Comparison of ENCODE assay signal across 8 cellular contexts in genomic region chr4:145557720-145558119, GRCh38.
DNase-seq lines count a peak whose midpoint lies in the region; ATAC-seq lines count a peak whose summit lies in the region.

No MANE protein-coding gene starts in this region.

- H3K4me3 Mint-ChIP-seq in activated CD4-positive, alpha-beta T cell treated with anti-CD3 and anti-CD28 coated beads for 36 hours: no peak overlapping the region
- H3K4me3 Mint-ChIP-seq in stimulated activated memory B cell treated with anti-CD40 and anti-IgM and Interleukin-4, amounts not matched to agents 10 μg/mL and 1 μg/mL and 100 μg/mL, for 72 hours: no peak overlapping the region

- H3K27me3 Mint-ChIP-seq in activated CD4-positive, alpha-beta T cell treated with anti-CD3 and anti-CD28 coated beads for 36 hours: no peaks in the 10 kb centered on the region
- peaks cover 14% of the 10 kb centered on the region for H3K27me3 Mint-ChIP-seq in stimulated activated memory B cell treated with anti-CD40 and anti-IgM and Interleukin-4, amounts not matched to agents 10 μg/mL and 1 μg/mL and 100 μg/mL, for 72 hours

- peak; percentile 81 for ATAC-seq in Right ventricle myocardium inferior
- peak; percentile 88 for ATAC-seq in HG02870 (IDR thresholded peaks at IDR 0.05; ENCODE audit: unreplicated experiment)
- peak; percentile 91 for ATAC-seq in activated CD4-positive, alpha-beta T cell treated with anti-CD3 and anti-CD28 coated beads for 36 hours
- ATAC-seq in stimulated activated memory B cell treated with anti-CD40 and anti-IgM and Interleukin-4, amounts not matched to agents 10 μg/mL and 1 μg/mL and 100 μg/mL, for 72 hours: peak; percentile 62

- H3K36me3 Mint-ChIP-seq in activated CD4-positive, alpha-beta T cell treated with anti-CD3 and anti-CD28 coated beads for 36 hours (ENCODE audit: low read depth): peaks cover 7% of the 10 kb centered on the region
- H3K36me3 Mint-ChIP-seq in stimulated activated memory B cell treated with anti-CD40 and anti-IgM and Interleukin-4, amounts not matched to agents 10 μg/mL and 1 μg/mL and 100 μg/mL, for 72 hours: no peaks in the 10 kb centered on the region

- DNase-seq in Right ventricle myocardium inferior (ENCODE audit: missing footprints) (peak; percentile 63), cardiac septum (ENCODE audit: low spot score) (no peak), NCI-H2029 treated with DMSO at 0.1 percent for 48 hours (lab: John Stamatoyannopoulos, UW) (peak; percentile 2), dermis microvascular lymphatic vessel endothelial cell (ENCODE audit: low read depth in 2 of 2) (peak; percentile 55 to 83), lung microvascular endothelial cell (ENCODE audit: low read depth in 2 of 2) (peak; percentile 82 to 86)
- peak; percentile 78 for DNase-seq in activated CD4-positive, alpha-beta T cell treated with anti-CD3 and anti-CD28 coated beads for 36 hours

- H3K9me3 Mint-ChIP-seq in activated CD4-positive, alpha-beta T cell treated with anti-CD3 and anti-CD28 coated beads for 36 hours (ENCODE audit: low read depth): no peaks in the 10 kb centered on the region
- no peaks in the 10 kb centered on the region for H3K9me3 Mint-ChIP-seq in stimulated activated memory B cell treated with anti-CD40 and anti-IgM and Interleukin-4, amounts not matched to agents 10 μg/mL and 1 μg/mL and 100 μg/mL, for 72 hours

- no peak overlapping the region for H3K27ac Mint-ChIP-seq in activated CD4-positive, alpha-beta T cell treated with anti-CD3 and anti-CD28 coated beads for 36 hours
- no peak overlapping the region for H3K27ac Mint-ChIP-seq in stimulated activated memory B cell treated with anti-CD40 and anti-IgM and Interleukin-4, amounts not matched to agents 10 μg/mL and 1 μg/mL and 100 μg/mL, for 72 hours

- intact Hi-C loops in Right ventricle myocardium inferior (cut with DNase I) (loop anchor here (2.0 kb wide), 2 partner anchors 75 to 323 kb away; no protein-coding TSS in a partner anchor), cardiac septum (cut with DNase I) (loop anchor here (2.0 to 10.0 kb wide), 3 partner anchors 75 to 403 kb away; partner anchors contain the start of gene SMAD1)
- intact Hi-C loops in activated CD4-positive, alpha-beta T cell treated with anti-CD3 and anti-CD28 coated beads for 36 hours (cut with DNase I, micrococcal nuclease): loop anchor here (1.0 to 5.0 kb wide), 5 partner anchors 53 to 1385 kb away; no protein-coding TSS in a partner anchor

- CTCF ChIA-PET in activated CD4-positive, alpha-beta T cell treated with anti-CD3 and anti-CD28 coated beads for 36 hours (lab: Charles Lee): interaction anchor here (0.7 to 2.1 kb wide), 24 partner anchors 10 to 1390 kb away, joined by 3 to 22 read pairs (median 4); no protein-coding TSS in a partner anchor

- peaks cover under 1% of the 10 kb centered on the region for H3K4me1 Mint-ChIP-seq in activated CD4-positive, alpha-beta T cell treated with anti-CD3 and anti-CD28 coated beads for 36 hours
- peaks cover 2% of the 10 kb centered on the region for H3K4me1 Mint-ChIP-seq in stimulated activated memory B cell treated with anti-CD40 and anti-IgM and Interleukin-4, amounts not matched to agents 10 μg/mL and 1 μg/mL and 100 μg/mL, for 72 hours

- POLR2A ChIA-PET in activated CD4-positive, alpha-beta T cell treated with anti-CD3 and anti-CD28 coated beads for 36 hours (lab: Charles Lee): no interaction called here
